ENCODE assay signal across 9 cellular contexts in genomic region chr4:102827674-102828496, GRCh38. TPM values are rescaled to one million over a fixed set of nuclear protein-coding genes. Genes with fewer than 3 reads are reported as not detected.
DNase-seq lines count a peak whose midpoint lies in the region; ATAC-seq and FAIRE-seq lines count a peak whose summit lies in the region.
"Had no signal": no experiment of that assay in that cellular context is flagged by ENCODE, and none has a peak within 500 bp of the region (broad histone marks: within the 10 kb centered on the region; RNA-seq: fewer than 3 reads in every experiment).

No MANE protein-coding gene starts in this region.

- H3K27ac Mint-ChIP-seq in activated CD4-positive, alpha-beta T cell treated with anti-CD3 and anti-CD28 coated beads for 36 hours: no peak overlapping the region
- H3K27ac Mint-ChIP-seq: dendritic cell treated with granulocyte-macrophage colony-stimulating factor and Interleukin-4, amounts not matched to agents 40 ng/mL and 50 ng/mL, for 4 days had no signal

- H3K4me3 ChIP-seq in BLaER1: peak overlapping the region; percentile 90

- no peaks in the 10 kb centered on the region for H3K9me3 ChIP-seq in BLaER1

- no peak overlapping the region for H3K4me3 Mint-ChIP-seq in activated CD4-positive, alpha-beta T cell treated with anti-CD3 and anti-CD28 coated beads for 36 hours
- H3K4me3 Mint-ChIP-seq: dendritic cell treated with granulocyte-macrophage colony-stimulating factor and Interleukin-4, amounts not matched to agents 40 ng/mL and 50 ng/mL, for 4 days had no signal

- CTCF ChIA-PET in activated CD4-positive, alpha-beta T cell treated with anti-CD3 and anti-CD28 coated beads for 36 hours (lab: Charles Lee): interaction anchor here (0.6 to 2.1 kb wide), 12 partner anchors 8 to 1550 kb away, joined by 3 to 15 read pairs (median 4); no protein-coding TSS in a partner anchor

- H3K9ac ChIP-seq in BLaER1: peak overlapping the region; percentile 100

- peaks cover 36% of the 10 kb centered on the region for H3K4me1 ChIP-seq in BLaER1

- no peaks in the 10 kb centered on the region for H3K27me3 ChIP-seq in BLaER1

- peak overlapping the region; percentile 84 for H3K4me2 ChIP-seq in BLaER1

- POLR2A ChIA-PET in activated CD4-positive, alpha-beta T cell treated with anti-CD3 and anti-CD28 coated beads for 36 hours (lab: Charles Lee): interaction anchor here (0.5 to 5.2 kb wide), 23 partner anchors 9 to 483 kb away, joined by 3 to 106 read pairs (median 5); partner anchors contain the start of genes CISD2, MANBA and SLC39A8

- ATAC-seq in HG03442 (IDR thresholded peaks at IDR 0.05; ENCODE audit: unreplicated experiment): peak; percentile 78
- ATAC-seq in activated CD4-positive, alpha-beta T cell treated with anti-CD3 and anti-CD28 coated beads for 36 hours: peak; percentile 76

- peak; percentile 24 for FAIRE-seq in colon (lab: Jason Lieb, UNC)

- H3K9me3 Mint-ChIP-seq in activated CD4-positive, alpha-beta T cell treated with anti-CD3 and anti-CD28 coated beads for 36 hours (ENCODE audit: low read depth): no peaks in the 10 kb centered on the region
- H3K9me3 Mint-ChIP-seq: dendritic cell treated with granulocyte-macrophage colony-stimulating factor and Interleukin-4, amounts not matched to agents 40 ng/mL and 50 ng/mL, for 4 days had no signal

- H3K36me3 ChIP-seq in BLaER1: peaks cover 11% of the 10 kb centered on the region

- DNase-seq in GM19240 (ENCODE audit: insufficient read length, low spot score) (peak; percentile 48), NCI-H510A treated with DMSO at 0.1 percent for 48 hours (lab: John Stamatoyannopoulos, UW) (peak; percentile 95), kidney glomerular epithelial cell (lab: John Stamatoyannopoulos, UW) (peak; percentile 99)
- peak; percentile 99 for DNase-seq in activated CD4-positive, alpha-beta T cell treated with anti-CD3 and anti-CD28 coated beads for 36 hours
- DNase-seq in stimulated activated CD4-positive, alpha-beta T cell treated with anti-CD3 and anti-CD28 coated beads, Interleukin-15, amount 100 ng/mL, for 48 hours (ENCODE audit: low read depth in 2 of 2): peak; percentile 97 to 98

- peak overlapping the region; percentile 100 for H3K27ac ChIP-seq in BLaER1

- H4K20me1 ChIP-seq in BLaER1: peaks cover 39% of the 10 kb centered on the region

- H3K27me3 Mint-ChIP-seq in activated CD4-positive, alpha-beta T cell treated with anti-CD3 and anti-CD28 coated beads for 36 hours: no peaks in the 10 kb centered on the region
- H3K27me3 Mint-ChIP-seq: dendritic cell treated with granulocyte-macrophage colony-stimulating factor and Interleukin-4, amounts not matched to agents 40 ng/mL and 50 ng/mL, for 4 days had no signal

- peaks cover 16% of the 10 kb centered on the region for H3K36me3 Mint-ChIP-seq in activated CD4-positive, alpha-beta T cell treated with anti-CD3 and anti-CD28 coated beads for 36 hours (ENCODE audit: low read depth)

- H3K4me1 Mint-ChIP-seq in activated CD4-positive, alpha-beta T cell treated with anti-CD3 and anti-CD28 coated beads for 36 hours: peaks cover 20% of the 10 kb centered on the region

- intact Hi-C loops in activated CD4-positive, alpha-beta T cell treated with anti-CD3 and anti-CD28 coated beads for 36 hours (cut with DNase I, micrococcal nuclease): loop anchor here (1.0 to 5.0 kb wide), 19 partner anchors 41 to 1481 kb away; partner anchors contain the start of genes BDH2 (in 2 of the 2), MANBA (in 2 of the 2), NFKB1 (in 2 of the 2) and SLC39A8 (in 2 of the 2)

RNA-seq across cellular contexts. Expression of gene UBE2D3, which starts 0.5 kb away (rescaled TPM):
- total RNA-seq in activated CD4-positive, alpha-beta T cell treated with anti-CD3 and anti-CD28 coated beads for 36 hours: 100 to 1,000 TPM; 472 to 686 TPM

RNA-seq across cellular contexts. Expression of gene CISD2, which starts 40.9 kb away (rescaled TPM):
- total RNA-seq in activated CD4-positive, alpha-beta T cell treated with anti-CD3 and anti-CD28 coated beads for 36 hours: 10 to 100 TPM; 33.5 to 35.1 TPM

Comparison
In these comparisons a context has a peak if more than half of its experiments do, and no peak if none do; other contexts are left out.
1. Peak in every context shown above with its lines: DNase-seq, ATAC-seq, H3K4me3 ChIP-seq and H3K27ac ChIP-seq.
2. DNase-seq: peak in every context shown above with its lines; median percentile 99 in activated CD4-positive, alpha-beta T cell treated with anti-CD3 and anti-CD28 coated beads for 36 hours; 99 in kidney glomerular epithelial cell; 98 in stimulated activated CD4-positive, alpha-beta T cell treated with anti-CD3 and anti-CD28 coated beads, Interleukin-15, amount 100 ng/mL, for 48 hours; 95 in NCI-H510A treated with DMSO at 0.1 percent for 48 hours; 48 in GM19240.